Comparison of ENCODE assay signal across 1 cellular context in genomic region chr3:22922317-22922716, GRCh38.
TF ChIP-seq lines count a peak whose summit lies in the region.

No MANE protein-coding gene starts in this region.

TF ChIP-seq in SK-N-SH, 30 proteins besides CTCF, POLR2A, EP300 and RAD21 (continued from another document):
- no peak for TF ChIP-seq ZBTB33 (IDR thresholded peaks at IDR 0.05; ENCODE audit: borderline replicate concordance, low read depth)
- TF ChIP-seq NFIC (IDR thresholded peaks at IDR 0.05; ENCODE audit: borderline replicate concordance) = no peak
- TF ChIP-seq USF2 (IDR thresholded peaks at IDR 0.05; ENCODE audit: borderline replicate concordance, low read depth, low read length) = no peak
